In genomic region chr5:68316469-68316868, GRCh38 we compare ENCODE assay signal across 16 cellular contexts.
DNase-seq lines count a peak whose midpoint lies in the region; ATAC-seq, FAIRE-seq and TF ChIP-seq lines count a peak whose summit lies in the region.
"Had no signal": no experiment of that assay in that cellular context is flagged by ENCODE, and none has a peak within 500 bp of the region (broad histone marks: within the 10 kb centered on the region; RNA-seq: fewer than 3 reads in every experiment).

No MANE protein-coding gene starts in this region.

- in situ Hi-C loops in K562 (cut with MboI), result no loop called here

- no peaks in the 10 kb centered on the region for H3K9me3 Mint-ChIP-seq in natural killer cell treated with Interleukin-12 subunit alpha and Interleukin-12 subunit beta and Interleukin-15 and Interleukin-18, amount 100 ng/mL, for 72 hours
- H3K9me3 Mint-ChIP-seq in T-cell, result peaks cover 0 to 2% (median 0%) of the 10 kb centered on the region in 3 donors
- H3K9me3 Mint-ChIP-seq: CD4-positive, CD25-positive, alpha-beta regulatory T cell had no signal

- H3K9me1 ChIP-seq in K562 (ENCODE audit: control insufficient read depth, insufficient read depth, low read length), result no peaks in the 10 kb centered on the region

- no peaks in the 10 kb centered on the region for H3K27me3 Mint-ChIP-seq in natural killer cell treated with Interleukin-12 subunit alpha and Interleukin-12 subunit beta and Interleukin-15 and Interleukin-18, amount 100 ng/mL, for 72 hours
- H3K27me3 Mint-ChIP-seq in T-cell, result no peaks in the 10 kb centered on the region
- H3K27me3 Mint-ChIP-seq: CD4-positive, CD25-positive, alpha-beta regulatory T cell had no signal

- H3K9me3 ChIP-seq in Loucy (ENCODE audit: insufficient read depth, low read depth, low read length) (no peaks in the 10 kb centered on the region), K562 (replicated peaks; ENCODE audit: control insufficient read depth, insufficient read depth, low read depth, low read length) (no peaks in the 10 kb centered on the region), A673 (ENCODE audit: low read depth, low read length, poor library complexity, severe bottlenecking) (no peaks in the 10 kb centered on the region)
- H3K9me3 ChIP-seq: BE2C, Caco-2, HAP-1 had no signal

- no peaks in the 10 kb centered on the region for H3K9me2 ChIP-seq in Loucy (replicated peaks; ENCODE audit: low read depth, low read length)

- H2AFZ ChIP-seq in Loucy (ENCODE audit: low read length) (no peak overlapping the region), K562 (ENCODE audit: low read depth, low read length) (no peak overlapping the region)
- H2AFZ ChIP-seq: GM23248 had no signal

- H3K4me3 Mint-ChIP-seq in natural killer cell treated with Interleukin-12 subunit alpha and Interleukin-12 subunit beta and Interleukin-15 and Interleukin-18, amount 100 ng/mL, for 72 hours, result no peak overlapping the region
- H3K4me3 Mint-ChIP-seq in T-cell, result no peak overlapping the region

- peak overlapping the region; percentile 38 to 62 for H3K27ac Mint-ChIP-seq in natural killer cell treated with Interleukin-12 subunit alpha and Interleukin-12 subunit beta and Interleukin-15 and Interleukin-18, amount 100 ng/mL, for 72 hours
- no peak overlapping the region for H3K27ac Mint-ChIP-seq in T-cell

- H3F3A ChIP-seq in Loucy (ENCODE audit: low read depth), result no peaks in the 10 kb centered on the region

- ATAC-seq in K562, result peak; percentile 81
- ATAC-seq in natural killer cell treated with Interleukin-12 subunit alpha and Interleukin-12 subunit beta and Interleukin-15 and Interleukin-18, amount 100 ng/mL, for 72 hours, result no peak
- ATAC-seq in T-cell (replicated peaks in 1 of 4), result no peak
- no peak for ATAC-seq in HG03280 (IDR thresholded peaks at IDR 0.05; ENCODE audit: unreplicated experiment)

- H3K79me2 ChIP-seq in Loucy (ENCODE audit: insufficient read depth, low read length) (no peaks in the 10 kb centered on the region), K562 (ENCODE audit: control insufficient read depth, insufficient read depth, low read length) (no peaks in the 10 kb centered on the region)

- DNase-seq in K562 (ENCODE audit: extremely low read depth in 1 of 4, low spot score in 3 of 4), result peak; percentile 55 to 80 (median 63)
- no peak for DNase-seq in natural killer cell treated with Interleukin-12 subunit alpha and Interleukin-12 subunit beta and Interleukin-15 and Interleukin-18, amount 100 ng/mL, for 72 hours (ENCODE audit: low spot score)
- DNase-seq in T-cell, result no peak
- no peak for DNase-seq in A673 (ENCODE audit: low spot score)
- DNase-seq: ACHN; BE2C; C1 segment of cervical spinal cord; Caco-2; CD4-positive, CD25-positive, alpha-beta regulatory T cell; GM23248 had no signal

- WGBS in K562 (ENCODE audit: insufficient coverage, low coverage, missing lambda C conversion rate), result 0% methylated on average over 3 of the region's 3 CpGs

- H3K9ac ChIP-seq in Loucy (ENCODE audit: low read depth, low read length, poor library complexity, severe bottlenecking) (no peak overlapping the region), K562 (ENCODE audit: insufficient read depth in 1 of 2, low read depth in 2 of 2, low read length in 2 of 2) (no peak overlapping the region)
- H3K9ac ChIP-seq: GM23248 had no signal

- no peak for TF ChIP-seq POLR2A in K562 (conservative IDR thresholded peaks at IDR 0.05)

- peak overlapping the region; percentile 16; the same call in 1 of the 3 replicates for H3K27ac ChIP-seq in K562 (ENCODE audit: extremely low read depth, low read depth, low read length)
- no peak overlapping the region for H3K27ac ChIP-seq in A673 (ENCODE audit: low read depth, low read length, poor library complexity, severe bottlenecking)
- H3K27ac ChIP-seq: GM23248 had no signal

- CTCF ChIA-PET in K562 (lab: Yijun Ruan, JAX; ENCODE audit: low intra/inter-chr PET ratio), result no interaction called here
- CTCF ChIA-PET in T-cell (lab: Charles Lee), result interaction anchor here in 1 of 2 donors (0.7 kb wide), 1 partner anchor 788 kb away, joined by 3 read pairs; no protein-coding TSS in a partner anchor
- CTCF ChIA-PET in A673 (lab: Charles Lee), result no interaction called here

- no peaks in the 10 kb centered on the region for H4K20me1 ChIP-seq in Loucy (ENCODE audit: insufficient read depth, low read length, poor library complexity, severe bottlenecking)
- H4K20me1 ChIP-seq in K562 (replicated peaks; ENCODE audit: control insufficient read depth, insufficient read depth, low read length), result no peaks in the 10 kb centered on the region

- H3K36me3 ChIP-seq in Loucy (ENCODE audit: insufficient read depth, low read length) (no peaks in the 10 kb centered on the region), K562 (ENCODE audit: control insufficient read depth, insufficient read depth, low read length) (no peaks in the 10 kb centered on the region), A673 (ENCODE audit: insufficient read depth, low read length, poor library complexity, severe bottlenecking) (no peaks in the 10 kb centered on the region)
- H3K36me3 ChIP-seq: BE2C, HAP-1 had no signal

- H3K4me2 ChIP-seq in Loucy (ENCODE audit: low read depth, low read length, poor library complexity, severe bottlenecking) (peak overlapping the region; percentile 6), K562 (ENCODE audit: insufficient read depth, low read length) (no peak overlapping the region; the same call in 1 of the 2 replicates)

- no peaks in the 10 kb centered on the region for H3K36me3 Mint-ChIP-seq in natural killer cell treated with Interleukin-12 subunit alpha and Interleukin-12 subunit beta and Interleukin-15 and Interleukin-18, amount 100 ng/mL, for 72 hours
- no peaks in the 10 kb centered on the region for H3K36me3 Mint-ChIP-seq in T-cell
- H3K36me3 Mint-ChIP-seq: CD4-positive, CD25-positive, alpha-beta regulatory T cell had no signal

- no TSS peak for BruUV-seq in K562 (replicated peaks; lab: Mats Ljungman, UMichigan)
- no TSS peak for BruUV-seq in A673 (replicated peaks; lab: Mats Ljungman, UMichigan)

- H3K4me1 Mint-ChIP-seq in natural killer cell treated with Interleukin-12 subunit alpha and Interleukin-12 subunit beta and Interleukin-15 and Interleukin-18, amount 100 ng/mL, for 72 hours (ENCODE audit: low read depth in 2 of 2), result peaks cover 23 to 37% of the 10 kb centered on the region in 2 donors
- peaks cover 10 to 13% (median 11%) of the 10 kb centered on the region in 3 donors for H3K4me1 Mint-ChIP-seq in T-cell

- peak; percentile 90 for FAIRE-seq in K562 (lab: Jason Lieb, UNC)
- FAIRE-seq: D721Med, G401.6, GM12891 had no signal

- peak; percentile 71; the same call in 1 of the 2 replicates for TF ChIP-seq EP300 in K562 (IDR thresholded peaks at IDR 0.05; ENCODE audit: low read length)

- TF ChIP-seq CTCF in Loucy (conservative IDR thresholded peaks at IDR 0.05; ENCODE audit: low read length) (no peak), K562 (IDR thresholded peaks at IDR 0.05 in 2 of 3, conservative IDR thresholded peaks at IDR 0.05 in 1 of 3; ENCODE audit: insufficient read depth in 2 of 3, low read depth in 1 of 3, low read length in 3 of 3) (no peak), A673 (conservative IDR thresholded peaks at IDR 0.05; ENCODE audit: low read depth, low read length) (no peak)

- H3K27me3 ChIP-seq in Loucy (ENCODE audit: insufficient read depth, low read length, poor library complexity, severe bottlenecking) (no peaks in the 10 kb centered on the region), K562 (ENCODE audit: control insufficient read depth in 2 of 2, insufficient read depth in 2 of 2, low read length in 2 of 2) (no peaks in the 10 kb centered on the region), A673 (replicated peaks; ENCODE audit: insufficient read depth, low read depth, low read length, poor library complexity) (no peaks in the 10 kb centered on the region)
- H3K27me3 ChIP-seq: BE2C had no signal

- peaks cover 16% of the 10 kb centered on the region for H3K4me1 ChIP-seq in Loucy (ENCODE audit: insufficient read depth, low read length, poor library complexity, severe bottlenecking)
- peaks cover 26 to 40% of the 10 kb centered on the region in 2 experiments; a peak in 4 of 5 replicates for H3K4me1 ChIP-seq in K562 (replicated peaks in 1 of 2; ENCODE audit: control insufficient read depth in 2 of 2, insufficient read depth in 2 of 2, low read length in 2 of 2)
- no peaks in the 10 kb centered on the region for H3K4me1 ChIP-seq in A673 (ENCODE audit: insufficient read depth, low read length, poor library complexity, severe bottlenecking)
- H3K4me1 ChIP-seq: BE2C, HAP-1 had no signal

- POLR2A ChIA-PET in K562 (lab: Yijun Ruan, JAX), result interaction anchor here (0.6 to 1.8 kb wide), 4 partner anchors 9 to 14 kb away, joined by 3 to 7 read pairs (median 4); no protein-coding TSS in a partner anchor
- POLR2A ChIA-PET in T-cell (lab: Charles Lee), result interaction anchor here in 1 of 2 donors (1.0 kb wide), 1 partner anchor 78 kb away, joined by 3 read pairs; no protein-coding TSS in a partner anchor
- POLR2A ChIA-PET in A673 (lab: Charles Lee; ENCODE audit: low non-redundant PET), result no interaction called here

- H3K4me3 ChIP-seq in Loucy (ENCODE audit: low read length, poor library complexity, severe bottlenecking) (no peak overlapping the region), K562 (no peak overlapping the region), A673 (ENCODE audit: low read depth, low read length, poor library complexity, severe bottlenecking) (no peak overlapping the region)
- H3K4me3 ChIP-seq: GM23248, HAP-1 had no signal

- intact Hi-C loops in K562 (cut with micrococcal nuclease) (no loop called here), A673 (cut with micrococcal nuclease; ENCODE audit: unreplicated experiment) (no loop called here)

- TF ChIP-seq RAD21 in K562 (CRISPR knock-in tag; conservative IDR thresholded peaks at IDR 0.05 in 1 of 2, IDR thresholded peaks at IDR 0.05 in 1 of 2), result no peak

TF ChIP-seq in K562, 482 proteins besides CTCF, POLR2A, EP300 and RAD21 (continues in another document):
- TF ChIP-seq FOXA1 (IDR thresholded peaks at IDR 0.05; ENCODE audit: borderline replicate concordance) (no peak), NBN (IDR thresholded peaks at IDR 0.05; ENCODE audit: low read depth) (peak; percentile 52; the same call in 1 of the 2 replicates), MEF2D (tag; conservative IDR thresholded peaks at IDR 0.05; ENCODE audit: low read depth) (0 out of 2 replicates have a peak, but pooled peaks have one; percentile 29), MAFG (tag; conservative IDR thresholded peaks at IDR 0.05) (peak; percentile 56), MEIS2 (IDR thresholded peaks at IDR 0.05; ENCODE audit: partially characterized antibody) (peak; percentile 47), ZKSCAN8 (CRISPR knock-in tag; IDR thresholded peaks at IDR 0.05) (0 out of 2 replicates have a peak, but pooled peaks have one; percentile 41), TAF9B (IDR thresholded peaks at IDR 0.05; ENCODE audit: partially characterized antibody) (no peak), C11orf30 (IDR thresholded peaks at IDR 0.05; ENCODE audit: low read depth) (peak; percentile 54; the same call in 1 of the 2 replicates), GATA2 (CRISPR knock-in tag; IDR thresholded peaks at IDR 0.05) (peak; percentile 53; the same call in 1 of the 2 replicates), ZEB2 (IDR thresholded peaks at IDR 0.05) (0 out of 2 replicates have a peak, but pooled peaks have one; percentile 35), SOX6 (IDR thresholded peaks at IDR 0.05) (peak; percentile 64; the same call in 1 of the 2 replicates), FOXJ3 (CRISPR knock-in tag; IDR thresholded peaks at IDR 0.05) (no peak)

Comparison
In these comparisons a context has a peak if more than half of its experiments do, and no peak if none do; other contexts are left out.
1. DNase-seq: peak in K562 (4 of 4); none in natural killer cell treated with Interleukin-12 subunit alpha and Interleukin-12 subunit beta and Interleukin-15 and Interleukin-18, amount 100 ng/mL, for 72 hours (single experiment), T-cell (0 of 34) and A673 (single experiment).
2. H3K27ac Mint-ChIP-seq: peak in natural killer cell treated with Interleukin-12 subunit alpha and Interleukin-12 subunit beta and Interleukin-15 and Interleukin-18, amount 100 ng/mL, for 72 hours (2 of 2); none in T-cell (0 of 2).